Comparison of ENCODE assay signal across 8 cellular contexts in the genomic region with DNA sequence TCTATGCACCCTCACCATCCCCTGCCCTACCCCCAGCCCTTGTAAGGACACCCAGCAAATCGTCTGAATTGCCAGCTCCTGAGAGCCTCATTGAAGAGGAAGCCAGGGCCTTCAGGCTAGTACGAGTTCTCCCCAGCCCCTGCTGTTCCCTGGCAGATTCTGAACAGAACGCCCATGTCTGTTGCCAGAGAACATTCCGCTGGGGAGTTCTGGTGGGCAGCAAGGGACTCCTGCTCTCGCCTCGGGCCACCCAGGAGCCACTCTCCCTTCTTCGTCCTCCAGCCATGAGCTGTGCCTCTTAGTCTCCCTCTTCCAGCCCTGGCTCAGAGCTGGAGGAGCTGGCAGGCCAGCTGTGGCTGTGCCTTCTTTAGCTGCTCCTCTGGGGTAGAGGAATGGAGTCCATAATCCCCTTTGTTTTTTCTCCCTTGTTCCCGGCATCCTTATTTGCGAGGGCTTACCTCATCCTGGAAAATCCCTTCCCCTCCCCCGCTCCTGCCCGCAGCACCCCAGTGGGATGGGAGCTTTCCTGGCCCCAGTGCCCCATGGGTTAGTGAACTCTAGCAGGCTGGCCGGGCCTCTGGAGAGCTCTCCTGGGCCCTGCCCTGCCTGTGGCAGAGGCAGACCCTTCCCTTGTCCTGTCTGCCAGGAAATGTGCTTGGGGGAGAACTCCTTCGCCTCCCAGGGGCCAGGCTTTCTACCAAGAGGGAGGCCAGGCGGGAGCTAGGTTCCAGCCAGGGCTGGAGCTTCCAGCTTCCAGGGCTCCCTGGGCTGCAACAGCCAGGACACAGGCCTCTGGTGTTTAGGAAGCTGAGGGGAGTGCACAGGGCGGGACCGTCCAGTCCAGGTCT. TPM values are rescaled to one million over a fixed set of nuclear protein-coding genes. Genes with fewer than 3 reads are reported as not detected.
DNase-seq lines count a peak whose midpoint lies in the region; ATAC-seq lines count a peak whose summit lies in the region.

No MANE protein-coding gene starts in this region.

- H3K9me3 ChIP-seq in duodenal mucosa (ENCODE audit: control insufficient read depth in 1 of 2, low read length in 2 of 2): no peaks in the 10 kb centered on the region

- ATAC-seq in HG03342 (IDR thresholded peaks at IDR 0.05; ENCODE audit: unreplicated experiment): no peak

- peak overlapping the region in 1 of 2 donors; percentile 21 for H3K9ac ChIP-seq in duodenal mucosa (ENCODE audit: low read depth in 1 of 2, low read length in 2 of 2)

- WGBS in urinary bladder: 25% methylated on average over 16 of the region's 16 CpGs

- peak; percentile 19 to 32 for DNase-seq in SHP77 (lab: John Stamatoyannopoulos, UW)
- DNase-seq in SHP77 treated with DMSO at 0.1 percent for 48 hours (lab: John Stamatoyannopoulos, UW): no peak
- peak; percentile 68 for DNase-seq in medulla oblongata (ENCODE audit: extremely low spot score)
- DNase-seq in NCI-H2107 (lab: John Stamatoyannopoulos, UW): no peak
- no peak for DNase-seq in SIG-M5 treated with dmso at 0.1 percent for 504 hours (lab: John Stamatoyannopoulos, UW; ENCODE audit: unreplicated experiment)

- no peaks in the 10 kb centered on the region for H3K27me3 ChIP-seq in duodenal mucosa (ENCODE audit: control insufficient read depth in 1 of 2, insufficient read depth in 2 of 2, low read length in 2 of 2)

- H3K4me3 ChIP-seq in duodenal mucosa (ENCODE audit: low read depth in 1 of 2, low read length in 2 of 2) (no peak overlapping the region), urinary bladder (ENCODE audit: low read depth, low read length) (no peak overlapping the region)

- H3K27ac ChIP-seq in duodenal mucosa (ENCODE audit: low read depth, low read length) (peak overlapping the region; percentile 74), urinary bladder (ENCODE audit: low read depth) (peak overlapping the region; percentile 68)

- peaks cover 9% of the 10 kb centered on the region in 2 donors for H3K4me1 ChIP-seq in duodenal mucosa (ENCODE audit: control insufficient read depth in 1 of 2, insufficient read depth in 2 of 2, low read length in 2 of 2)
- H3K4me1 ChIP-seq in urinary bladder (ENCODE audit: insufficient read depth): no peaks in the 10 kb centered on the region

- peaks cover 0 to 9% of the 10 kb centered on the region in 2 donors for H3K36me3 ChIP-seq in duodenal mucosa (ENCODE audit: control insufficient read depth in 1 of 2, insufficient read depth in 2 of 2, low read length in 2 of 2)
- no peaks in the 10 kb centered on the region for H3K36me3 ChIP-seq in urinary bladder (ENCODE audit: insufficient read depth)

RNA-seq across cellular contexts. Expression of gene TRIM8, which starts 16.6 kb away (rescaled TPM):
- total RNA-seq in urinary bladder: 35.5 TPM
- polyA plus RNA-seq in urinary bladder: 116 TPM

Comparison
In these comparisons a context has a peak if more than half of its experiments do, and no peak if none do; other contexts are left out.
1. DNase-seq: peak in SHP77 (2 of 2) and medulla oblongata (single experiment); none in SHP77 treated with DMSO at 0.1 percent for 48 hours (single experiment), NCI-H2107 (single experiment) and SIG-M5 treated with dmso at 0.1 percent for 504 hours (single experiment).